1 cellular context compared by ENCODE assay signal in genomic region chr14:79278798-79279644, GRCh38.
TF ChIP-seq lines count a peak whose summit lies in the region.

No MANE protein-coding gene starts in this region.

TF ChIP-seq in HepG2, 621 proteins besides CTCF, POLR2A, EP300 and RAD21 (continued from another document):
- TF ChIP-seq SNAPC4 (CRISPR knock-in tag; IDR thresholded peaks at IDR 0.05) = peak; percentile 54; the same call in 1 of the 2 replicates
- TF ChIP-seq ZNF256 (CRISPR knock-in tag; conservative IDR thresholded peaks at IDR 0.05) = no peak
- 0 out of 2 replicates have a peak, but pooled peaks have one; percentile 13 for TF ChIP-seq PHF8 (CRISPR knock-in tag; IDR thresholded peaks at IDR 0.05)
- TF ChIP-seq, protein P1, sequence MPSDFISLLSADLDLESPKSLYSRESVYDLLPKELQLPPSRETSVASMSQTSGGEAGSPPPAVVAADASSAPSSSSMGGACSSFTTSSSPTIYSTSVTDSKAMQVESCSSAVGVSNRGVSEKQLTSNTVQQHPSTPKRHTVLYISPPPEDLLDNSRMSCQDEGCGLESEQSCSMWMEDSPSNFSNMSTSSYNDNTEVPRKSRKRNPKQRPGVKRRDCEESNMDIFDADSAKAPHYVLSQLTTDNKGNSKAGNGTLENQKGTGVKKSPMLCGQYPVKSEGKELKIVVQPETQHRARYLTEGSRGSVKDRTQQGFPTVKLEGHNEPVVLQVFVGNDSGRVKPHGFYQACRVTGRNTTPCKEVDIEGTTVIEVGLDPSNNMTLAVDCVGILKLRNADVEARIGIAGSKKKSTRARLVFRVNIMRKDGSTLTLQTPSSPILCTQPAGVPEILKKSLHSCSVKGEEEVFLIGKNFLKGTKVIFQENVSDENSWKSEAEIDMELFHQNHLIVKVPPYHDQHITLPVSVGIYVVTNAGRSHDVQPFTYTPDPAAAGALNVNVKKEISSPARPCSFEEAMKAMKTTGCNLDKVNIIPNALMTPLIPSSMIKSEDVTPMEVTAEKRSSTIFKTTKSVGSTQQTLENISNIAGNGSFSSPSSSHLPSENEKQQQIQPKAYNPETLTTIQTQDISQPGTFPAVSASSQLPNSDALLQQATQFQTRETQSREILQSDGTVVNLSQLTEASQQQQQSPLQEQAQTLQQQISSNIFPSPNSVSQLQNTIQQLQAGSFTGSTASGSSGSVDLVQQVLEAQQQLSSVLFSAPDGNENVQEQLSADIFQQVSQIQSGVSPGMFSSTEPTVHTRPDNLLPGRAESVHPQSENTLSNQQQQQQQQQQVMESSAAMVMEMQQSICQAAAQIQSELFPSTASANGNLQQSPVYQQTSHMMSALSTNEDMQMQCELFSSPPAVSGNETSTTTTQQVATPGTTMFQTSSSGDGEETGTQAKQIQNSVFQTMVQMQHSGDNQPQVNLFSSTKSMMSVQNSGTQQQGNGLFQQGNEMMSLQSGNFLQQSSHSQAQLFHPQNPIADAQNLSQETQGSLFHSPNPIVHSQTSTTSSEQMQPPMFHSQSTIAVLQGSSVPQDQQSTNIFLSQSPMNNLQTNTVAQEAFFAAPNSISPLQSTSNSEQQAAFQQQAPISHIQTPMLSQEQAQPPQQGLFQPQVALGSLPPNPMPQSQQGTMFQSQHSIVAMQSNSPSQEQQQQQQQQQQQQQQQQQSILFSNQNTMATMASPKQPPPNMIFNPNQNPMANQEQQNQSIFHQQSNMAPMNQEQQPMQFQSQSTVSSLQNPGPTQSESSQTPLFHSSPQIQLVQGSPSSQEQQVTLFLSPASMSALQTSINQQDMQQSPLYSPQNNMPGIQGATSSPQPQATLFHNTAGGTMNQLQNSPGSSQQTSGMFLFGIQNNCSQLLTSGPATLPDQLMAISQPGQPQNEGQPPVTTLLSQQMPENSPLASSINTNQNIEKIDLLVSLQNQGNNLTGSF (CRISPR knock-in tag; IDR thresholded peaks at IDR 0.05) = no peak
- TF ChIP-seq ZNF777 (CRISPR knock-in tag; IDR thresholded peaks at IDR 0.05) = no peak
- TF ChIP-seq RFX5 (IDR thresholded peaks at IDR 0.05; ENCODE audit: low read depth, low read length) = no peak
- TF ChIP-seq ZKSCAN1 (IDR thresholded peaks at IDR 0.05; ENCODE audit: low read length) = no peak
- TF ChIP-seq, protein P2, sequence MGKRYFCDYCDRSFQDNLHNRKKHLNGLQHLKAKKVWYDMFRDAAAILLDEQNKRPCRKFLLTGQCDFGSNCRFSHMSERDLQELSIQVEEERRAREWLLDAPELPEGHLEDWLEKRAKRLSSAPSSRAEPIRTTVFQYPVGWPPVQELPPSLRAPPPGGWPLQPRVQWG (CRISPR knock-in tag; IDR thresholded peaks at IDR 0.05; ENCODE audit: borderline replicate concordance, low read depth) = no peak
- TF ChIP-seq, protein P3, sequence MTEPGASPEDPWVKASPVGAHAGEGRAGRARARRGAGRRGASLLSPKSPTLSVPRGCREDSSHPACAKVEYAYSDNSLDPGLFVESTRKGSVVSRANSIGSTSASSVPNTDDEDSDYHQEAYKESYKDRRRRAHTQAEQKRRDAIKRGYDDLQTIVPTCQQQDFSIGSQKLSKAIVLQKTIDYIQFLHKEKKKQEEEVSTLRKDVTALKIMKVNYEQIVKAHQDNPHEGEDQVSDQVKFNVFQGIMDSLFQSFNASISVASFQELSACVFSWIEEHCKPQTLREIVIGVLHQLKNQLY (CRISPR knock-in tag; IDR thresholded peaks at IDR 0.05) = no peak
- no peak for TF ChIP-seq NONO (IDR thresholded peaks at IDR 0.05)
- no peak for TF ChIP-seq NONO (CRISPR knock-in tag; conservative IDR thresholded peaks at IDR 0.05)
- peak; percentile 56 for TF ChIP-seq HNRNPLL (IDR thresholded peaks at IDR 0.05; ENCODE audit: low read depth, low read length, poor library complexity, severe bottlenecking)
- no peak for TF ChIP-seq CREM (IDR thresholded peaks at IDR 0.05)
- no peak for TF ChIP-seq CREM (CRISPR knock-in tag; IDR thresholded peaks at IDR 0.05)
